11 cellular contexts compared by ENCODE assay signal in genomic region chr14:64438181-64438839, GRCh38. TPM values are rescaled to one million over a fixed set of nuclear protein-coding genes. Genes with fewer than 3 reads are reported as not detected.
DNase-seq lines count a peak whose midpoint lies in the region; ATAC-seq and TF ChIP-seq lines count a peak whose summit lies in the region.
"Had no signal": no experiment of that assay in that cellular context is flagged by ENCODE, and none has a peak within 500 bp of the region (broad histone marks: within the 10 kb centered on the region; RNA-seq: fewer than 3 reads in every experiment).

No MANE protein-coding gene starts in this region.

- H3K9me3 Mint-ChIP-seq in Caco-2 (ENCODE audit: unreplicated experiment) = no peaks in the 10 kb centered on the region
- no peaks in the 10 kb centered on the region for H3K9me3 Mint-ChIP-seq in effector memory CD8-positive, alpha-beta T cell

- H2AFZ ChIP-seq in PC-3 (ENCODE audit: low read length) (no peak overlapping the region), osteoblast (ENCODE audit: low read length) (no peak overlapping the region)

- no peaks in the 10 kb centered on the region for H3F3A ChIP-seq in PC-3 (ENCODE audit: low read length, unreplicated experiment)

- H3K4me1 ChIP-seq in Caco-2 (peaks cover 53% of the 10 kb centered on the region), PC-3 (ENCODE audit: insufficient read depth, low read length) (peaks cover 11% of the 10 kb centered on the region), osteoblast (ENCODE audit: insufficient read depth, low read length) (peaks cover 32% of the 10 kb centered on the region)

- H3K9me3 ChIP-seq in Caco-2 = no peaks in the 10 kb centered on the region
- no peaks in the 10 kb centered on the region for H3K9me3 ChIP-seq in PC-3 (ENCODE audit: low read length)
- H3K9me3 ChIP-seq in osteoblast (ENCODE audit: low read depth, low read length) = no peaks in the 10 kb centered on the region

- H3K9ac ChIP-seq in PC-3 (ENCODE audit: low read length) = no peak overlapping the region

- peaks cover 15% of the 10 kb centered on the region for H3K4me1 Mint-ChIP-seq in Caco-2 (ENCODE audit: low read depth, unreplicated experiment)
- H3K4me1 Mint-ChIP-seq in effector memory CD8-positive, alpha-beta T cell (ENCODE audit: low read depth in 2 of 2) = peaks cover 11 to 12% of the 10 kb centered on the region in 2 donors

- H4K20me1 ChIP-seq in PC-3 (ENCODE audit: low read length) (no peaks in the 10 kb centered on the region), osteoblast (ENCODE audit: insufficient read depth, low read length) (no peaks in the 10 kb centered on the region)

- no peak for TF ChIP-seq CTCF in Caco-2 (IDR thresholded peaks at IDR 0.05; ENCODE audit: insufficient read depth in 1 of 2, low read depth in 1 of 2, low read length in 1 of 2, severe bottlenecking in 1 of 2, unreplicated experiment in 1 of 2)
- TF ChIP-seq CTCF in PC-3 (conservative IDR thresholded peaks at IDR 0.05; ENCODE audit: low read depth, low read length) = no peak
- TF ChIP-seq CTCF in osteoblast (IDR thresholded peaks at IDR 0.05; ENCODE audit: extremely low read depth, low read depth, low read length) = no peak

- H3K27ac ChIP-seq in PC-3 (ENCODE audit: low read length) (no peak overlapping the region), osteoblast (ENCODE audit: low read depth, low read length) (peak overlapping the region; percentile 76)

- no peaks in the 10 kb centered on the region for H3K27me3 Mint-ChIP-seq in Caco-2 (ENCODE audit: insufficient read depth, unreplicated experiment)
- H3K27me3 Mint-ChIP-seq in effector memory CD8-positive, alpha-beta T cell = no peaks in the 10 kb centered on the region

- BruUV-seq in Caco-2 (replicated peaks; lab: Mats Ljungman, UMichigan) (no TSS peak), PC-3 (replicated peaks; lab: Mats Ljungman, UMichigan) (no TSS peak)

- H3K4me3 ChIP-seq in Caco-2 (ENCODE audit: low read depth, low read length) (no peak overlapping the region), PC-3 (ENCODE audit: low read length) (no peak overlapping the region), osteoblast (ENCODE audit: insufficient read depth, low read length) (no peak overlapping the region)

- no peaks in the 10 kb centered on the region for H3K9me2 ChIP-seq in PC-3 (replicated peaks; ENCODE audit: low read length)

- intact Hi-C loops in Caco-2 (cut with micrococcal nuclease; ENCODE audit: unreplicated experiment) (loop anchor here (1.0 to 2.0 kb wide), 2 partner anchors 26 to 50 kb away; partner anchors contain the start of genes AKAP5 and MTHFD1), PC-3 (cut with micrococcal nuclease) (no loop called here), posterior vena cava (cut with DNase I) (no loop called here)

- H3K4me3 Mint-ChIP-seq in Caco-2 (ENCODE audit: unreplicated experiment) = peak overlapping the region; percentile 58
- H3K4me3 Mint-ChIP-seq in effector memory CD8-positive, alpha-beta T cell = peak overlapping the region in 1 of 2 donors; percentile 15

- peak; percentile 74 to 77 for DNase-seq in Caco-2
- DNase-seq in PC-3 = peak; percentile 39
- DNase-seq in effector memory CD8-positive, alpha-beta T cell = no peak
- peak; percentile 95 for DNase-seq in osteoblast (ENCODE audit: insufficient read length, low spot score, missing footprints)
- no peak for DNase-seq in stimulated activated CD4-positive, alpha-beta T cell treated with anti-CD3 and anti-CD28 coated beads, Interleukin-4, amount 100 ng/mL, for 1 hour
- DNase-seq in NK-92 (lab: John Stamatoyannopoulos, UW; ENCODE audit: unreplicated experiment) = no peak
- no peak for DNase-seq in posterior vena cava (ENCODE audit: low spot score)
- DNase-seq: activated effector memory CD4-positive, alpha-beta T cell treated with Interleukin-2 at 50 U/mL for 16 hours; SHP77; stimulated activated CD4-positive, alpha-beta T cell treated with anti-CD3 and anti-CD28 coated beads, Interleukin-2, amount 100 ng/mL, for 48 hours had no signal

- CTCF ChIA-PET in Caco-2 (lab: Charles Lee) = interaction anchor here (0.6 to 1.0 kb wide), 3 partner anchors 8 to 77 kb away, joined by 3 to 10 read pairs (median 4); partner anchors contain the start of gene MTHFD1
- CTCF ChIA-PET in PC-3 (lab: Charles Lee) = interaction anchor here (0.6 kb wide), 1 partner anchor 21 kb away, joined by 3 read pairs; no protein-coding TSS in a partner anchor

- POLR2A ChIA-PET in Caco-2 (lab: Charles Lee) = interaction anchor here (0.5 to 1.0 kb wide), 7 partner anchors 9 to 502 kb away, joined by 3 to 10 read pairs (median 4); partner anchors contain the start of genes HSPA2 and MTHFD1
- POLR2A ChIA-PET in PC-3 (lab: Charles Lee; ENCODE audit: unreplicated experiment) = interaction anchor here (0.5 kb wide), 1 partner anchor 50 kb away, joined by 6 read pairs; the partner anchor contains the start of gene MTHFD1

- no peak overlapping the region for H3K4me2 ChIP-seq in PC-3 (ENCODE audit: low read length)
- H3K4me2 ChIP-seq in osteoblast (ENCODE audit: insufficient read depth, low read length) = peak overlapping the region; percentile 70

- H3K27me3 ChIP-seq in Caco-2 (replicated peaks; ENCODE audit: control insufficient read depth, insufficient read depth, low read length) (no peaks in the 10 kb centered on the region), PC-3 (ENCODE audit: low read length) (no peaks in the 10 kb centered on the region), osteoblast (ENCODE audit: insufficient read depth, low read length) (no peaks in the 10 kb centered on the region)

- H3K79me2 ChIP-seq in PC-3 (ENCODE audit: low read length) (no peaks in the 10 kb centered on the region), osteoblast (ENCODE audit: insufficient read depth, low read length) (no peaks in the 10 kb centered on the region)

- peaks cover 2% of the 10 kb centered on the region for H3K36me3 ChIP-seq in Caco-2 (ENCODE audit: control insufficient read depth, insufficient read depth, low read length)
- peaks cover 50% of the 10 kb centered on the region for H3K36me3 ChIP-seq in PC-3 (ENCODE audit: low read depth, low read length)
- H3K36me3 ChIP-seq in osteoblast (ENCODE audit: insufficient read depth, low read length) = peaks cover 23% of the 10 kb centered on the region

- H3K27ac Mint-ChIP-seq in Caco-2 (ENCODE audit: unreplicated experiment) = peak overlapping the region; percentile 84
- peak overlapping the region; percentile 25 to 38 for H3K27ac Mint-ChIP-seq in effector memory CD8-positive, alpha-beta T cell

- H3K36me3 Mint-ChIP-seq in Caco-2 (ENCODE audit: insufficient read depth, unreplicated experiment) = peaks cover 92% of the 10 kb centered on the region
- H3K36me3 Mint-ChIP-seq in effector memory CD8-positive, alpha-beta T cell (ENCODE audit: insufficient read depth) = peaks cover 28% of the 10 kb centered on the region

- ATAC-seq in PC-3 (peak; percentile 81), GM19452 (IDR thresholded peaks at IDR 0.05; ENCODE audit: unreplicated experiment) (no peak)
- peak; percentile 53 for ATAC-seq in effector memory CD8-positive, alpha-beta T cell (replicated peaks)

RNA-seq across cellular contexts. Expression of gene AKAP5, which starts 27.0 kb away (rescaled TPM):
- total RNA-seq in Caco-2 (2022) (15.0 and 15.9 TPM in 2 replicates), PC-3 (2014; rRNA removed) (0.58 and 0.86 TPM in 2 replicates), osteoblast (0.59 and 1.1 TPM in 2 replicates), posterior vena cava (1 to 10 TPM; 2.4 to 3.1 TPM)

RNA-seq across cellular contexts. Expression of gene MTHFD1, which starts 50.2 kb away (rescaled TPM):
- total RNA-seq in Caco-2 (2022) = 180 and 203 TPM in 2 replicates
- 89.3 and 103 TPM in 2 replicates for total RNA-seq in PC-3 (2014; rRNA removed)
- 28.2 and 33.6 TPM in 2 replicates for total RNA-seq in osteoblast
- 10 to 100 TPM; 40.5 to 49.9 TPM for total RNA-seq in posterior vena cava

Comparison
In these comparisons a context has a peak if more than half of its experiments do, and no peak if none do; other contexts are left out.
1. DNase-seq: peak in Caco-2 (2 of 2), PC-3 (single experiment) and osteoblast (single experiment); none in effector memory CD8-positive, alpha-beta T cell (0 of 3), stimulated activated CD4-positive, alpha-beta T cell treated with anti-CD3 and anti-CD28 coated beads, Interleukin-4, amount 100 ng/mL, for 1 hour (single experiment), NK-92 (single experiment) and posterior vena cava (single experiment).